In the genomic region with DNA sequence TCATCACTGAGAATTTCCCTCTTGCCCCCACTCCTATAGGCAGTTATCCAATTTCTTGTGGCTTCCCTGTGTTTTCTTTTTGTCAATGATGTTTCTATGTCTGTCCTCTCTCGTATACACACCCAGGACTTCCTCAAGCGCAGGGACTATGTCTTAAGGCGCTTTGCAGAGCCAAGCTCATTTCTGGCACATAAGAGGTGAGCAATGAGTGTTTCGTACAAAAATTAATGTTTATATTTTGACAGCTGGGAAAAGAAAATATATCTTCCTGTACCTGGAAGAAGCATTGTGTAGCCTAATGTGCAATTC, we compare ENCODE assay signal across 8 cellular contexts. TPM values are rescaled to one million over a fixed set of nuclear protein-coding genes. Genes with fewer than 3 reads are reported as not detected.
DNase-seq lines count a peak whose midpoint lies in the region; ATAC-seq and TF ChIP-seq lines count a peak whose summit lies in the region.

No MANE protein-coding gene starts in this region.

- H3K27ac Mint-ChIP-seq in effector memory CD8-positive, alpha-beta T cell: peak overlapping the region; percentile 95 to 96
- peak overlapping the region; percentile 100 for H3K27ac Mint-ChIP-seq in neural crest cell (ENCODE audit: unreplicated experiment)

- peak; percentile 10 for DNase-seq in GM03348 (ENCODE audit: low spot score)
- peak; percentile 7 for DNase-seq in NOMO-1 treated with dmso at 0.1 percent for 144 hours (lab: John Stamatoyannopoulos, UW; ENCODE audit: unreplicated experiment)
- DNase-seq in effector memory CD8-positive, alpha-beta T cell: no peak
- DNase-seq in neural crest cell (ENCODE audit: low read depth, low spot score): no peak
- no peak for DNase-seq in G401 (ENCODE audit: low spot score)
- no peak for DNase-seq in AG08395 (ENCODE audit: low spot score)

- ATAC-seq in effector memory CD8-positive, alpha-beta T cell (replicated peaks): no peak
- ATAC-seq in GM21576 (IDR thresholded peaks at IDR 0.05; ENCODE audit: unreplicated experiment) (no peak), GM19023 (IDR thresholded peaks at IDR 0.05; ENCODE audit: unreplicated experiment) (no peak)

- H3K9me3 Mint-ChIP-seq in effector memory CD8-positive, alpha-beta T cell: no peaks in the 10 kb centered on the region
- H3K9me3 Mint-ChIP-seq in neural crest cell: no peaks in the 10 kb centered on the region

- H3K4me1 Mint-ChIP-seq in effector memory CD8-positive, alpha-beta T cell (ENCODE audit: low read depth in 2 of 2): peaks cover 37 to 66% of the 10 kb centered on the region in 2 donors
- peaks cover 53% of the 10 kb centered on the region for H3K4me1 Mint-ChIP-seq in neural crest cell

- H3K36me3 Mint-ChIP-seq in effector memory CD8-positive, alpha-beta T cell (ENCODE audit: insufficient read depth): peaks cover 30% of the 10 kb centered on the region
- peaks cover 6% of the 10 kb centered on the region for H3K36me3 Mint-ChIP-seq in neural crest cell (ENCODE audit: low read depth)

- H3K4me3 Mint-ChIP-seq in effector memory CD8-positive, alpha-beta T cell: peak overlapping the region; percentile 87 to 96
- peak overlapping the region; percentile 98 for H3K4me3 Mint-ChIP-seq in neural crest cell

- H3K27me3 Mint-ChIP-seq in effector memory CD8-positive, alpha-beta T cell: no peaks in the 10 kb centered on the region
- H3K27me3 Mint-ChIP-seq in neural crest cell (ENCODE audit: low read depth): peaks cover 3% of the 10 kb centered on the region

- in situ Hi-C loops in G401 (cut with HindIII; ENCODE audit: low sequenced_read_pairs): no loop called here

- no peak for TF ChIP-seq CTCF in neural crest cell (conservative IDR thresholded peaks at IDR 0.05)

RNA-seq across cellular contexts. Expression of a gene that starts 1.0 kb away (rescaled TPM):
- total RNA-seq in neural crest cell: 160 and 161 TPM in 2 replicates
- 28.1 and 52.8 TPM in 2 replicates for total RNA-seq in G401 (2014; rRNA removed; shearing (Covaris generic))

RNA-seq across cellular contexts. Expression of a gene that starts 1.5 kb away (rescaled TPM):
- 72.9 and 73.2 TPM in 2 replicates for total RNA-seq in neural crest cell
- total RNA-seq in G401 (2014; rRNA removed; shearing (Covaris generic)): 32.4 and 52.8 TPM in 2 replicates

RNA-seq across cellular contexts. Expression of a gene that starts 33.3 kb away (rescaled TPM):
- 55.0 and 55.9 TPM in 2 replicates for total RNA-seq in neural crest cell
- 15.3 and 26.8 TPM in 2 replicates for total RNA-seq in G401 (2014; rRNA removed; shearing (Covaris generic))

RNA-seq across cellular contexts. Expression of a gene that starts 52.3 kb away (rescaled TPM):
- total RNA-seq in neural crest cell: 170 and 178 TPM in 2 replicates
- total RNA-seq in G401 (2014; rRNA removed; shearing (Covaris generic)): 114 and 133 TPM in 2 replicates

RNA-seq across cellular contexts. Expression of a gene that starts 52.5 kb away (rescaled TPM):
- total RNA-seq in neural crest cell: 57.4 and 59.9 TPM in 2 replicates
- 58.2 and 71.0 TPM in 2 replicates for total RNA-seq in G401 (2014; rRNA removed; shearing (Covaris generic))

Comparison
In these comparisons a context has a peak if more than half of its experiments do, and no peak if none do; other contexts are left out.
1. DNase-seq: peak in GM03348 (single experiment) and NOMO-1 treated with dmso at 0.1 percent for 144 hours (single experiment); none in effector memory CD8-positive, alpha-beta T cell (0 of 3), neural crest cell (single experiment), G401 (single experiment) and AG08395 (single experiment).